Comparison of ENCODE assay signal across 10 cellular contexts in genomic region chr10:24957624-24958435, GRCh38. TPM values are rescaled to one million over a fixed set of nuclear protein-coding genes. Genes with fewer than 3 reads are reported as not detected.
A peak's percentile ranks its signal among the peaks of the same experiment; 100 is the strongest.
DNase-seq lines count a peak whose midpoint lies in the region; ATAC-seq and TF ChIP-seq lines count a peak whose summit lies in the region.
"Had no signal": no experiment of that assay in that cellular context is flagged by ENCODE, and none has a peak within 500 bp of the region (broad histone marks: within the 10 kb centered on the region; RNA-seq: fewer than 3 reads in every experiment).

No MANE protein-coding gene starts in this region.

- peak overlapping the region; percentile 38 for H3K4me2 ChIP-seq in IMR-90 (ENCODE audit: low read depth, low read length)

- dilution Hi-C loops in IMR-90 (cut with HindIII; ENCODE audit: low sequenced_read_pairs, unreplicated experiment), result no loop called here

- no peak; the same call in 1 of the 2 replicates for TF ChIP-seq RAD21 in IMR-90 (IDR thresholded peaks at IDR 0.05; ENCODE audit: low read length)

- intact Hi-C loops in IMR-90 (cut with micrococcal nuclease), result loop anchor here (1.0 to 2.0 kb wide), 3 partner anchors 59 to 235 kb away; partner anchors contain the start of genes ARHGAP21, ENKUR and THNSL1

- no peak overlapping the region for H3K4me3 ChIP-seq in IMR-90 (ENCODE audit: insufficient read depth, low read depth, low read length)

- no peaks in the 10 kb centered on the region for H3K36me3 ChIP-seq in IMR-90 (ENCODE audit: control insufficient read depth, insufficient read depth, low read length)

- TF ChIP-seq POLR2A in IMR-90 (IDR thresholded peaks at IDR 0.05; ENCODE audit: low read depth, low read length), result no peak

- peak overlapping the region; percentile 23 for H2AFZ ChIP-seq in IMR-90 (replicated peaks; ENCODE audit: low read length, poor library complexity)

- H3K56ac ChIP-seq in IMR-90 (ENCODE audit: extremely low read depth, insufficient read depth, low read length), result peak overlapping the region; percentile 68

- H2AK5ac ChIP-seq in IMR-90 (ENCODE audit: low read depth, low read length), result no peak overlapping the region

- H4K20me1 ChIP-seq in IMR-90 (ENCODE audit: insufficient read depth, low read length), result no peaks in the 10 kb centered on the region

- peak overlapping the region; percentile 39 for H3K4me3 Mint-ChIP-seq in chondrocyte (ENCODE audit: unreplicated experiment)
- H3K4me3 Mint-ChIP-seq: dendritic cell treated with granulocyte-macrophage colony-stimulating factor and Interleukin-4, amounts not matched to agents 40 ng/mL and 50 ng/mL, for 4 days had no signal

- H3K23ac ChIP-seq in IMR-90 (ENCODE audit: low read depth, low read length), result peak overlapping the region; percentile 82; the same call in 1 of the 2 replicates

- H3K27ac Mint-ChIP-seq in chondrocyte (ENCODE audit: unreplicated experiment), result peak overlapping the region; percentile 95
- H3K27ac Mint-ChIP-seq: dendritic cell treated with granulocyte-macrophage colony-stimulating factor and Interleukin-4, amounts not matched to agents 40 ng/mL and 50 ng/mL, for 4 days had no signal

- no peaks in the 10 kb centered on the region for H3K27me3 ChIP-seq in IMR-90 (ENCODE audit: control insufficient read depth, insufficient read depth, low read length)

- no peak overlapping the region for H2AK9ac ChIP-seq in IMR-90 (replicated peaks; ENCODE audit: low read depth, low read length, poor library complexity)

- CTCF ChIA-PET in IMR-90 (lab: Yijun Ruan, JAX), result no interaction called here

- peak; percentile 67 for ATAC-seq in IMR-90 (ENCODE audit: low read depth)
- ATAC-seq in HG02870 (IDR thresholded peaks at IDR 0.05; ENCODE audit: unreplicated experiment), result no peak

- H3K14ac ChIP-seq in IMR-90 (replicated peaks; ENCODE audit: low read depth, low read length), result peak overlapping the region; percentile 84; the same call in 1 of the 2 replicates

- TF ChIP-seq CTCF in IMR-90 (conservative IDR thresholded peaks at IDR 0.05; ENCODE audit: low read depth, low read length) (no peak), chondrocyte (IDR thresholded peaks at IDR 0.05) (no peak)

- peak overlapping the region; percentile 95 for H2BK5ac ChIP-seq in IMR-90 (ENCODE audit: low read depth, low read length, poor library complexity, severe bottlenecking)

- no peaks in the 10 kb centered on the region for H3K9me3 ChIP-seq in IMR-90 (ENCODE audit: control insufficient read depth, insufficient read depth, low read length)

- peaks cover 19% of the 10 kb centered on the region for H3K9me1 ChIP-seq in IMR-90 (ENCODE audit: insufficient read depth, low read length)

- H3K27me3 Mint-ChIP-seq in chondrocyte (ENCODE audit: low read depth), result no peaks in the 10 kb centered on the region

- no TSS peak for BruUV-seq in IMR-90 (replicated peaks; lab: Mats Ljungman, UMichigan)

- H3K9me3 Mint-ChIP-seq in chondrocyte (ENCODE audit: low read depth), result no peaks in the 10 kb centered on the region
- H3K9me3 Mint-ChIP-seq: dendritic cell treated with granulocyte-macrophage colony-stimulating factor and Interleukin-4, amounts not matched to agents 40 ng/mL and 50 ng/mL, for 4 days had no signal

- POLR2A ChIA-PET in IMR-90 (lab: Charles Lee; ENCODE audit: unreplicated experiment), result no interaction called here

- H3K18ac ChIP-seq in IMR-90 (ENCODE audit: low read depth, low read length), result peak overlapping the region; percentile 71; the same call in 1 of the 2 replicates

- no peaks in the 10 kb centered on the region for H3K36me3 Mint-ChIP-seq in chondrocyte (ENCODE audit: low read depth)

- peak overlapping the region; percentile 70 for H3K27ac ChIP-seq in IMR-90 (ENCODE audit: insufficient read depth, low read length)

- H4K8ac ChIP-seq in IMR-90 (ENCODE audit: low read depth in 2 of 2, low read length in 2 of 2), result 0 out of 4 replicates have a peak overlapping the region, but pooled peaks of 1 of the 2 experiments have one; percentile 70

- H4K5ac ChIP-seq in IMR-90 (ENCODE audit: low read depth, low read length), result peak overlapping the region; percentile 3; the same call in 1 of the 2 replicates

- WGBS in IMR-90 (ENCODE audit: extremely low coverage in 2 of 2, insufficient read length in 1 of 2), 2 experiments, result no CpG with 5 or more reads among the region's 8 CpGs

- DNase-seq in IMR-90, result peak; percentile 95
- no peak for DNase-seq in chondrocyte (ENCODE audit: low spot score)
- DNase-seq in kidney tubule cell (ENCODE audit: low spot score), result peak; percentile 66
- DNase-seq in superior temporal gyrus (ENCODE audit: extremely low spot score), result peak; percentile 85
- DNase-seq in cerebellar cortex (ENCODE audit: low spot score), result no peak
- no peak for DNase-seq in NCI-H69 (lab: John Stamatoyannopoulos, UW)
- DNase-seq in HT-29 (ENCODE audit: low spot score), result no peak
- DNase-seq: NCI-H1930 had no signal

- in situ Hi-C loops in IMR-90 (cut with MboI; ENCODE audit: low sequenced_read_pairs), result loop anchor here (25.0 kb wide), 1 partner anchor 246 kb away; the partner anchor contains the start of gene ARHGAP21

- peaks cover 26% of the 10 kb centered on the region for H3K4me1 ChIP-seq in IMR-90 (ENCODE audit: control insufficient read depth, insufficient read depth, low read length)

- peaks cover 34% of the 10 kb centered on the region for H3K4me1 Mint-ChIP-seq in chondrocyte (ENCODE audit: low read depth)

- H3K4ac ChIP-seq in IMR-90 (ENCODE audit: low read depth, low read length), result peak overlapping the region; percentile 87

- no peak overlapping the region for H3K9ac ChIP-seq in IMR-90 (ENCODE audit: low read depth, low read length)

- no peak overlapping the region for H4K91ac ChIP-seq in IMR-90 (ENCODE audit: insufficient read depth, low read depth, low read length)

- H3K79me1 ChIP-seq in IMR-90 (ENCODE audit: low read depth in 1 of 2, low read length in 2 of 2), result peaks cover 0 to 12% of the 10 kb centered on the region in 2 experiments; a peak in 1 of 4 replicates

- 0 out of 3 replicates have a peak overlapping the region, but pooled peaks have one; percentile 87 for H2BK15ac ChIP-seq in IMR-90 (ENCODE audit: low read depth, low read length)

- peak overlapping the region; percentile 84 for H2BK120ac ChIP-seq in IMR-90 (ENCODE audit: low read depth, low read length)

- 0 out of 2 replicates have a peak overlapping the region, but pooled peaks have one; percentile 88 for H2BK20ac ChIP-seq in IMR-90 (ENCODE audit: low read depth, low read length)

TF ChIP-seq in IMR-90, 13 proteins besides CTCF, POLR2A, EP300 and RAD21 (continues in another document):
- no peak for TF ChIP-seq ELK1 (IDR thresholded peaks at IDR 0.05; ENCODE audit: borderline replicate concordance, low read depth, low read length)
- TF ChIP-seq CHD1 (IDR thresholded peaks at IDR 0.05; ENCODE audit: low read depth, low read length), result no peak
- peak; percentile 94 for TF ChIP-seq CEBPB (IDR thresholded peaks at IDR 0.05; ENCODE audit: low read depth, low read length)
- TF ChIP-seq SMC3 (IDR thresholded peaks at IDR 0.05; ENCODE audit: low read depth, low read length), result no peak
- TF ChIP-seq BHLHE40 (IDR thresholded peaks at IDR 0.05; ENCODE audit: low read depth, low read length), result no peak; the same call in 1 of the 2 replicates
- no peak for TF ChIP-seq MAFK (IDR thresholded peaks at IDR 0.05; ENCODE audit: low read depth, low read length)
- TF ChIP-seq MAZ (IDR thresholded peaks at IDR 0.05; ENCODE audit: borderline replicate concordance, low read depth, low read length), result no peak
- peak; percentile 65 for TF ChIP-seq NFE2L2 (IDR thresholded peaks at IDR 0.05; ENCODE audit: low read depth, low read length)
- no peak for TF ChIP-seq RFX5 (IDR thresholded peaks at IDR 0.05; ENCODE audit: low read depth, low read length)
- TF ChIP-seq MXI1 (IDR thresholded peaks at IDR 0.05; ENCODE audit: borderline replicate concordance, low read depth, low read length), result no peak
- no peak for TF ChIP-seq USF2 (IDR thresholded peaks at IDR 0.05; ENCODE audit: low read depth, low read length)
- TF ChIP-seq FOS (IDR thresholded peaks at IDR 0.05; ENCODE audit: low read depth, low read length), result peak; percentile 96

RNA-seq across cellular contexts. Expression of gene PRTFDC1, which starts 5.4 kb away (rescaled TPM):
- total RNA-seq in IMR-90 (2012; rRNA removed) (17.9 and 24.2 TPM in 2 replicates), chondrocyte (5.9 to 13.1 TPM (median 10.1 TPM) in 3 replicates)
- 11.9 and 12.3 TPM in 2 replicates for polyA plus RNA-seq in IMR-90 (2012; rRNA removed)
- polyA plus RNA-seq in IMR-90 (2012; cell fraction: cytosol; rRNA removed), result 2.3 and 2.7 TPM in 2 replicates
- 1.1 and 12.1 TPM in 2 replicates for polyA plus RNA-seq in IMR-90 (2012; cell fraction: nucleus; rRNA removed; ENCODE audit: low replicate concordance)
- total RNA-seq in HT-29 (2014; rRNA removed; shearing (Covaris generic)), result 11.4 and 19.7 TPM in 2 replicates

RNA-seq across cellular contexts. Expression of gene ENKUR, which starts 58.1 kb away (rescaled TPM):
- total RNA-seq in IMR-90 (2012; rRNA removed) (under 0.01 TPM in 1 of 2 replicates, not detected in the other), chondrocyte (0.45 to 3.2 TPM (median 0.56 TPM) in 3 replicates)
- not detected in 2 replicates for polyA plus RNA-seq in IMR-90 (2012; rRNA removed)
- polyA plus RNA-seq in IMR-90 (2012; cell fraction: cytosol; rRNA removed), result not detected in 2 replicates
- polyA plus RNA-seq in IMR-90 (2012; cell fraction: nucleus; rRNA removed; ENCODE audit: low replicate concordance), result not detected in 2 replicates
- total RNA-seq in HT-29 (2014; rRNA removed; shearing (Covaris generic)), result 0.21 TPM in 1 of 2 replicates, not detected in the other

RNA-seq across cellular contexts. Expression of gene THNSL1, which starts 58.6 kb away (rescaled TPM):
- total RNA-seq in IMR-90 (2012; rRNA removed), result 2.0 and 3.6 TPM in 2 replicates
- polyA plus RNA-seq in IMR-90 (2012; rRNA removed), result 0.92 and 1.3 TPM in 2 replicates
- 0.14 and 0.27 TPM in 2 replicates for polyA plus RNA-seq in IMR-90 (2012; cell fraction: cytosol; rRNA removed)
- polyA plus RNA-seq in IMR-90 (2012; cell fraction: nucleus; rRNA removed; ENCODE audit: low replicate concordance), result 0.05 and 0.52 TPM in 2 replicates
- 3.0 to 5.3 TPM (median 3.3 TPM) in 3 replicates for total RNA-seq in chondrocyte
- total RNA-seq in HT-29 (2014; rRNA removed; shearing (Covaris generic)), result 1.5 and 2.0 TPM in 2 replicates

Comparison
In these comparisons a context has a peak if more than half of its experiments do, and no peak if none do; other contexts are left out.
1. DNase-seq: peak in IMR-90 (single experiment), kidney tubule cell (single experiment) and superior temporal gyrus (single experiment); none in chondrocyte (single experiment), cerebellar cortex (single experiment), NCI-H69 (single experiment) and HT-29 (single experiment).